Comparison of ENCODE assay signal across 11 cellular contexts in the genomic region with DNA sequence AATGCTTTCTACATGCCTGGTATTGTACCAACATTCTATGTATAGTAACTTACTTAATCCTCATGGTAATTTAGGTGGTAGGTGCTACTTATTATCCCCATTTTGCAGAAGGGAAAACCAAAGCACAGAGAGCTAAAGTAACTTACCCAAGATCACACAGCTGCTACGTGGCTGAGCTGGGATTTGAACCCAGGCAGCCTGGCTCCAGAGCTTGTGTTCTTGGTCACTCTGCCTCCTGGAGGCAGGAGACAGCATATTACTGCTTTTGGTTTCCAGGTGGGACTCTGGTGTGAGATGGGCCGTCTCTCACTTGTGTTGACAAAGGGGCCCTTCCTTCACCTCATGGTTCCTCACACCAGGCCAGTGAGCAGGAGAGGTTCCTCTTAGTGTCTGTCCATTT.
A peak's percentile ranks its signal among the peaks of the same experiment; 100 is the strongest.
DNase-seq lines count a peak whose midpoint lies in the region; ATAC-seq and TF ChIP-seq lines count a peak whose summit lies in the region.
"Had no signal": no experiment of that assay in that cellular context is flagged by ENCODE, and none has a peak within 500 bp of the region (broad histone marks: within the 10 kb centered on the region; RNA-seq: fewer than 3 reads in every experiment).

No MANE protein-coding gene starts in this region.

- WGBS in mammary epithelial cell (ENCODE audit: low coverage, missing lambda C conversion rate): 87% methylated on average over 2 of the region's 2 CpGs
- no CpG with 5 or more reads among the region's 2 CpGs for WGBS in mesendoderm (ENCODE audit: extremely low coverage, insufficient coverage, low lambda C conversion rate)

- no peak overlapping the region for H3K56ac ChIP-seq in mesendoderm (ENCODE audit: low read length)

- H3K79me1 ChIP-seq in mesendoderm (ENCODE audit: low read length): peaks cover 14% of the 10 kb centered on the region

- H3K36me3 Mint-ChIP-seq in MCF 10A (ENCODE audit: insufficient read depth, unreplicated experiment) (no peaks in the 10 kb centered on the region), brain (peaks cover 9% of the 10 kb centered on the region), progenitor cell of endocrine pancreas (ENCODE audit: insufficient read depth) (peaks cover 11% of the 10 kb centered on the region)
- H3K36me3 Mint-ChIP-seq in activated T-helper 2 cell treated with anti-CD3 and anti-CD28 coated beads, Interferon-gamma antibody, Interleukin-2, Interleukin-4, amounts not matched to agents 10 μg/mL and 5 μg/mL and 100 μg/mL, durations not matched to agents 14 hours and 24 hours and 36 hours (ENCODE audit: low read depth): peaks cover 15% of the 10 kb centered on the region

- BruUV-seq in MCF 10A (replicated peaks; lab: Mats Ljungman, UMichigan) (no TSS peak), mammary epithelial cell (replicated peaks; lab: Mats Ljungman, UMichigan) (no TSS peak)

- no peak overlapping the region for H3K18ac ChIP-seq in mesendoderm (ENCODE audit: low read length)

- no peak overlapping the region for H2AFZ ChIP-seq in mammary epithelial cell (ENCODE audit: low read depth, low read length)

- H4K5ac ChIP-seq in mesendoderm (ENCODE audit: low read length): no peak overlapping the region

- H2BK5ac ChIP-seq in mesendoderm (ENCODE audit: low read length): no peak overlapping the region

- no peak overlapping the region for H3K4me3 Mint-ChIP-seq in MCF 10A (ENCODE audit: unreplicated experiment)
- no peak overlapping the region for H3K4me3 Mint-ChIP-seq in brain
- H3K4me3 Mint-ChIP-seq in activated T-helper 2 cell treated with anti-CD3 and anti-CD28 coated beads, Interferon-gamma antibody, Interleukin-2, Interleukin-4, amounts not matched to agents 10 μg/mL and 5 μg/mL and 100 μg/mL, durations not matched to agents 14 hours and 24 hours and 36 hours (ENCODE audit: low read depth): no peak overlapping the region
- H3K4me3 Mint-ChIP-seq in progenitor cell of endocrine pancreas (ENCODE audit: low read depth): no peak overlapping the region

- no peaks in the 10 kb centered on the region for H3K9me3 ChIP-seq in mammary epithelial cell (replicated peaks; ENCODE audit: insufficient read depth, low read length)
- H3K9me3 ChIP-seq in upper lobe of right lung: no peaks in the 10 kb centered on the region

- H3K4me1 Mint-ChIP-seq in MCF 10A (ENCODE audit: insufficient read depth, unreplicated experiment): peaks cover 11% of the 10 kb centered on the region
- peaks cover 100% of the 10 kb centered on the region for H3K4me1 Mint-ChIP-seq in brain
- H3K4me1 Mint-ChIP-seq in activated T-helper 2 cell treated with anti-CD3 and anti-CD28 coated beads, Interferon-gamma antibody, Interleukin-2, Interleukin-4, amounts not matched to agents 10 μg/mL and 5 μg/mL and 100 μg/mL, durations not matched to agents 14 hours and 24 hours and 36 hours (ENCODE audit: low read depth): peaks cover 31% of the 10 kb centered on the region
- H3K4me1 Mint-ChIP-seq in progenitor cell of endocrine pancreas (ENCODE audit: low read depth): peaks cover 21% of the 10 kb centered on the region

- H3K36me3 ChIP-seq in mammary epithelial cell (ENCODE audit: insufficient read depth, low read length) (no peaks in the 10 kb centered on the region), mesendoderm (ENCODE audit: control insufficient read depth, insufficient read depth, low read length) (no peaks in the 10 kb centered on the region), upper lobe of right lung (peaks cover 3% of the 10 kb centered on the region)

- no peak overlapping the region for H3K9ac ChIP-seq in mammary epithelial cell (ENCODE audit: insufficient read depth, low read length)
- H3K9ac ChIP-seq in mesendoderm (ENCODE audit: low read length): no peak overlapping the region

- TF ChIP-seq CTCF in MCF 10A (IDR thresholded peaks at IDR 0.05; ENCODE audit: unreplicated experiment) (no peak), mammary epithelial cell (conservative IDR thresholded peaks at IDR 0.05 in 1 of 2, IDR thresholded peaks at IDR 0.05 in 1 of 2; ENCODE audit: extremely low read depth in 1 of 2, insufficient read depth in 1 of 2, low read depth in 1 of 2, low read length in 2 of 2) (no peak), brain (conservative IDR thresholded peaks at IDR 0.05) (no peak), upper lobe of right lung (IDR thresholded peaks at IDR 0.05) (peak; percentile 19), progenitor cell of endocrine pancreas (IDR thresholded peaks at IDR 0.05; ENCODE audit: unreplicated experiment) (no peak)

- no peak overlapping the region for H2AK5ac ChIP-seq in mesendoderm (ENCODE audit: low read length)

- dilution Hi-C loops in mammary epithelial cell (cut with HindIII; ENCODE audit: low sequenced_read_pairs): no loop called here

- H2BK120ac ChIP-seq in mesendoderm (ENCODE audit: low read depth, low read length): no peak overlapping the region

- H3K4me1 ChIP-seq in mammary epithelial cell (ENCODE audit: insufficient read depth, low read length) (peaks cover 67% of the 10 kb centered on the region), mesendoderm (ENCODE audit: control insufficient read depth, low read depth, low read length) (no peaks in the 10 kb centered on the region), upper lobe of right lung (peaks cover 78% of the 10 kb centered on the region)

- no peak overlapping the region for H3K4ac ChIP-seq in mesendoderm (ENCODE audit: low read depth, low read length)

- no peak for DNase-seq in MCF 10A (ENCODE audit: unreplicated experiment)
- DNase-seq in mammary epithelial cell: no peak
- DNase-seq in mesendoderm: peak; percentile 30
- DNase-seq in upper lobe of right lung: no peak
- DNase-seq in activated T-helper 2 cell treated with anti-CD3 and anti-CD28 coated beads, Interferon-gamma antibody, Interleukin-2, Interleukin-4, amounts not matched to agents 10 μg/mL and 5 μg/mL and 100 μg/mL, durations not matched to agents 14 hours and 24 hours and 36 hours (ENCODE audit: low spot score): no peak
- DNase-seq in NCI-H2171 (lab: John Stamatoyannopoulos, UW): no peak
- no peak for DNase-seq in progenitor cell of endocrine pancreas (ENCODE audit: low spot score, unreplicated experiment)
- DNase-seq: cortex of kidney; NCI-H1048; stimulated activated CD4-positive, alpha-beta T cell treated with anti-CD3 and anti-CD28 coated beads, Interleukin-2, amount 100 ng/mL, for 24 hours had no signal

- H3K27ac Mint-ChIP-seq in MCF 10A (ENCODE audit: low read depth, unreplicated experiment) (peak overlapping the region; percentile 19), brain (peak overlapping the region; percentile 62 to 98 (median 92)), progenitor cell of endocrine pancreas (no peak overlapping the region)
- no peak overlapping the region for H3K27ac Mint-ChIP-seq in activated T-helper 2 cell treated with anti-CD3 and anti-CD28 coated beads, Interferon-gamma antibody, Interleukin-2, Interleukin-4, amounts not matched to agents 10 μg/mL and 5 μg/mL and 100 μg/mL, durations not matched to agents 14 hours and 24 hours and 36 hours

- intact Hi-C loops in MCF 10A (cut with micrococcal nuclease): no loop called here
- intact Hi-C loops in mammary epithelial cell (cut with micrococcal nuclease): no loop called here
- intact Hi-C loops in upper lobe of right lung (cut with DNase I): no loop called here
- intact Hi-C loops in activated T-helper 2 cell treated with anti-CD3 and anti-CD28 coated beads, Interferon-gamma antibody, Interleukin-2, Interleukin-4, amounts not matched to agents 10 μg/mL and 5 μg/mL and 100 μg/mL, durations not matched to agents 14 hours and 24 hours and 36 hours (cut with micrococcal nuclease): loop anchor here (2.0 kb wide), 1 partner anchor 17 kb away; no protein-coding TSS in a partner anchor

- no peak overlapping the region for H4K8ac ChIP-seq in mesendoderm (ENCODE audit: low read depth, low read length)

- no peaks in the 10 kb centered on the region for H3K9me3 Mint-ChIP-seq in MCF 10A (ENCODE audit: unreplicated experiment)
- no peaks in the 10 kb centered on the region for H3K9me3 Mint-ChIP-seq in brain
- no peaks in the 10 kb centered on the region for H3K9me3 Mint-ChIP-seq in activated T-helper 2 cell treated with anti-CD3 and anti-CD28 coated beads, Interferon-gamma antibody, Interleukin-2, Interleukin-4, amounts not matched to agents 10 μg/mL and 5 μg/mL and 100 μg/mL, durations not matched to agents 14 hours and 24 hours and 36 hours
- H3K9me3 Mint-ChIP-seq in progenitor cell of endocrine pancreas (ENCODE audit: low read depth): no peaks in the 10 kb centered on the region

- no peak for ATAC-seq in upper lobe of right lung

- H3K4me2 ChIP-seq in mammary epithelial cell (ENCODE audit: insufficient read depth, low read depth, low read length) (no peak overlapping the region), mesendoderm (ENCODE audit: low read length) (no peak overlapping the region)

- CTCF ChIA-PET in MCF 10A (lab: Yijun Ruan, JAX) (no interaction called here), mammary epithelial cell (lab: Charles Lee; ENCODE audit: low non-redundant PET) (no interaction called here)

- H2BK15ac ChIP-seq in mesendoderm (replicated peaks; ENCODE audit: low read depth): no peak overlapping the region

- peaks cover 5% of the 10 kb centered on the region for H3K79me2 ChIP-seq in mammary epithelial cell (ENCODE audit: insufficient read depth, low read length)
- no peaks in the 10 kb centered on the region for H3K79me2 ChIP-seq in mesendoderm (ENCODE audit: control insufficient read depth, insufficient read depth, low read length)

- H3K27me3 ChIP-seq in mammary epithelial cell (ENCODE audit: insufficient read depth, low read length) (no peaks in the 10 kb centered on the region), mesendoderm (ENCODE audit: insufficient read depth, low read length, poor library complexity) (no peaks in the 10 kb centered on the region), upper lobe of right lung (no peaks in the 10 kb centered on the region)

- H3K27me3 Mint-ChIP-seq in MCF 10A (ENCODE audit: insufficient read depth, unreplicated experiment): no peaks in the 10 kb centered on the region
- H3K27me3 Mint-ChIP-seq in brain: no peaks in the 10 kb centered on the region
- no peaks in the 10 kb centered on the region for H3K27me3 Mint-ChIP-seq in activated T-helper 2 cell treated with anti-CD3 and anti-CD28 coated beads, Interferon-gamma antibody, Interleukin-2, Interleukin-4, amounts not matched to agents 10 μg/mL and 5 μg/mL and 100 μg/mL, durations not matched to agents 14 hours and 24 hours and 36 hours (ENCODE audit: low read depth)
- peaks cover 1% of the 10 kb centered on the region for H3K27me3 Mint-ChIP-seq in progenitor cell of endocrine pancreas

- in situ Hi-C loops in mammary epithelial cell (cut with MboI; ENCODE audit: low sequenced_read_pairs in 2 of 2): no loop called here

- H3K4me3 ChIP-seq in mammary epithelial cell (replicated peaks in 1 of 3; ENCODE audit: insufficient read depth in 1 of 3, low read depth in 2 of 3, low read length in 3 of 3) (no peak overlapping the region), mesendoderm (ENCODE audit: low read length) (no peak overlapping the region), upper lobe of right lung (no peak overlapping the region)

- H4K20me1 ChIP-seq in mammary epithelial cell (ENCODE audit: insufficient read depth, low read length): no peaks in the 10 kb centered on the region

- H3K27ac ChIP-seq in mammary epithelial cell (ENCODE audit: insufficient read depth, low read depth, low read length) (no peak overlapping the region), mesendoderm (ENCODE audit: low read depth, low read length) (no peak overlapping the region), upper lobe of right lung (peak overlapping the region; percentile 85)

- H3K23ac ChIP-seq in mesendoderm (ENCODE audit: low read length): no peak overlapping the region

- POLR2A ChIA-PET in MCF 10A (lab: Yijun Ruan, JAX): no interaction called here

Comparison
In these comparisons a context has a peak if more than half of its experiments do, and no peak if none do; other contexts are left out.
1. H3K27ac Mint-ChIP-seq: peak in MCF 10A (single experiment) and brain (5 of 5); none in activated T-helper 2 cell treated with anti-CD3 and anti-CD28 coated beads, Interferon-gamma antibody, Interleukin-2, Interleukin-4, amounts not matched to agents 10 μg/mL and 5 μg/mL and 100 μg/mL, durations not matched to agents 14 hours and 24 hours and 36 hours (single experiment) and progenitor cell of endocrine pancreas (single experiment).